30 cellular contexts compared by ENCODE assay signal in genomic region chr1:246333855-246334254, GRCh38.
"Had no signal": no experiment of that assay in that cellular context is flagged by ENCODE, and none has a peak within 500 bp of the region (broad histone marks: within the 10 kb centered on the region; RNA-seq: fewer than 3 reads in every experiment).

No MANE protein-coding gene starts in this region.

- DNase-seq: activated CD4-positive, alpha-beta memory T cell treated with anti-CD3 and anti-CD28 coated beads for 36 hours; activated CD4-positive, alpha-beta T cell treated with anti-CD3 and anti-CD28 coated beads for 48 hours; activated CD8-positive, alpha-beta memory T cell treated with anti-CD3 and anti-CD28 coated beads, Interleukin-2, amount 50 U/mL, for 4 hours; activated effector memory CD4-positive, alpha-beta T cell treated with anti-CD3 and anti-CD28 coated beads, Interleukin-2, amount 50 U/mL, for 16 hours; activated naive CD4-positive, alpha-beta T cell treated with anti-CD3 and anti-CD28 coated beads, Interleukin-2, amount 10 ng/mL, durations not matched to agents 7 days and 5 days; activated naive CD8-positive, alpha-beta T cell treated with anti-CD3 and anti-CD28 coated beads, Interleukin-2, amount 10 ng/mL, durations not matched to agents 7 days and 5 days; activated T-cell treated with anti-CD3 and anti-CD28 coated beads, Interleukin-2, amount 50 U/mL, for 1 hour; amniotic stem cell; cerebellar nuclear complex; effector memory CD8-positive, alpha-beta T cell; erythroblast; head of caudate nucleus; hippocampal formation; left colon; midbrain; naive thymus-derived CD4-positive, alpha-beta T cell; psoas muscle; sigmoid colon; stimulated activated naive CD4-positive, alpha-beta T cell; T-helper 9 cell; tibial artery; upper lobe of right lung had no signal

- H3K27ac ChIP-seq: coronary artery, gastroesophageal sphincter, parathyroid adenoma, psoas muscle, sigmoid colon, suprapubic skin, tibial artery, upper lobe of right lung, VCaP had no signal

- ATAC-seq: activated CD4-positive, CD25-positive, alpha-beta regulatory T cell treated with anti-CD3 and anti-CD28 coated beads, Interleukin-2, amount 50 U/mL, for 24 hours; effector memory CD8-positive, alpha-beta T cell; gastroesophageal sphincter; left colon; naive thymus-derived CD4-positive, alpha-beta T cell; psoas muscle; upper lobe of right lung had no signal

- H3K9me3 ChIP-seq: gastroesophageal sphincter, psoas muscle, sigmoid colon, suprapubic skin, tibial artery, upper lobe of right lung had no signal

- H3K36me3 ChIP-seq: sigmoid colon, suprapubic skin, upper lobe of right lung had no signal

- H2AFZ ChIP-seq: parathyroid adenoma had no signal

- H3K4me3 ChIP-seq: coronary artery, gastroesophageal sphincter, psoas muscle, sigmoid colon, suprapubic skin, tibial artery, upper lobe of right lung had no signal

- H3K4me1 ChIP-seq: gastroesophageal sphincter, parathyroid adenoma, psoas muscle, sigmoid colon, suprapubic skin, tibial artery, upper lobe of right lung had no signal

- H3K27me3 ChIP-seq: gastroesophageal sphincter, sigmoid colon, suprapubic skin, tibial artery, upper lobe of right lung had no signal

- FAIRE-seq: keratinocyte, TTC549 had no signal

- H3K79me2 ChIP-seq: parathyroid adenoma had no signal
